ENCODE assay signal across 29 cellular contexts in the genomic region with DNA sequence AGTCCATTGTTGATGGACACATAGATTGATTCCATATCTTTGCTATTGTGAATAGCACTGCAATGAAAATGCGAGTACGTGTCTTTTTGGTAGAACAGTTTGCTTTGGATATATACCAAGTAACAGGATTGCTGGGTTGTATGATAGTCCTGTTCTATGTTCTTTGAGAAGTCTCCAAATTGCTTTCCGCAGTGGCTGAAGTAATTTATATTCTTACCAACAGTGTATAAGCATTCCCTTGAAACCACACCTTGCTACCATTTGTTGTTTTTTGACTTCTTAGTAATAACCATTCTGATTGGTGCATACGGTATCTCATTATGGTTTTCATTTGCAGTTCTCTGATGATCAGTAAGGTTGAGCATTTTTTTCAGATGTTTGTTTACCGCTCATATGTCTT.
"Had no signal": no experiment of that assay in that cellular context is flagged by ENCODE, and none has a peak within 500 bp of the region (broad histone marks: within the 10 kb centered on the region; RNA-seq: fewer than 3 reads in every experiment).

No MANE protein-coding gene starts in this region.

- DNase-seq: stimulated activated CD4-positive, alpha-beta T cell treated with anti-CD3 and anti-CD28 coated beads, Interleukin-2, amount 100 ng/mL, for 48 hours; stimulated activated CD4-positive, alpha-beta T cell treated with anti-CD3 and anti-CD28 coated beads, Interleukin-4, amount 100 ng/mL, for 1 hour; stimulated activated CD4-positive, alpha-beta T cell treated with anti-CD3 and anti-CD28 coated beads, Interleukin-4, amount 100 ng/mL, for 24 hours; stimulated activated CD4-positive, alpha-beta T cell treated with anti-CD3 and anti-CD28 coated beads, Interleukin-4, amount 100 ng/mL, for 4 hours; stimulated activated CD8-positive, alpha-beta memory T cell treated with anti-CD3 and anti-CD28 coated beads, Interleukin-4, amount 100 ng/mL, for 48 hours; stimulated activated naive B cell treated with anti-CD40 and anti-IgM and Interleukin-4, amounts not matched to agents 10 μg/mL and 1 μg/mL and 100 μg/mL, for 72 hours; stimulated activated naive CD4-positive, alpha-beta T cell; stimulated activated naive CD4-positive, alpha-beta T cell treated with Interleukin-2 at 50 U/mL for 16 hours; stimulated activated naive CD8-positive, alpha-beta T cell treated with anti-CD3 and anti-CD28 coated beads, Interleukin-15, amount 100 ng/mL, for 72 hours; stimulated activated naive CD8-positive, alpha-beta T cell treated with anti-CD3 and anti-CD28 coated beads, Interleukin-15, Interleukin-2, amounts not matched to agents 100 U/mL and 50 U/mL, for 24 hours; stomach; substantia nigra; testis; thyroid gland; tibial artery; transverse colon; trophoblast cell; upper lobe of left lung; upper lobe of right lung; uterus had no signal

- H3K27ac Mint-ChIP-seq: stimulated activated effector memory CD8-positive, alpha-beta T cell treated with anti-CD3 and anti-CD28 coated beads, Interleukin-12 subunit alpha, Interleukin-12 subunit beta, amount 100 ng/mL, for 72 hours; stimulated activated memory B cell treated with anti-CD40 and anti-IgM and Interleukin-4, amounts not matched to agents 10 μg/mL and 1 μg/mL and 100 μg/mL, for 72 hours; stimulated activated naive B cell treated with anti-CD40 and anti-IgM and Interleukin-4, amounts not matched to agents 10 μg/mL and 1 μg/mL and 100 μg/mL, for 72 hours; stimulated activated naive CD8-positive, alpha-beta T cell treated with anti-CD3 and anti-CD28 coated beads, Interleukin-15, amount 100 ng/mL, for 72 hours; stimulated activated naive CD8-positive, alpha-beta T cell treated with anti-CD3 and anti-CD28 coated beads, Interleukin-15, Interleukin-2, amounts not matched to agents 100 ng/mL and 50 ng/mL, for 24 hours; type B pancreatic cell had no signal

- H3K9me3 Mint-ChIP-seq: stimulated activated naive CD8-positive, alpha-beta T cell treated with anti-CD3 and anti-CD28 coated beads, Interleukin-15, amount 100 ng/mL, for 72 hours; stimulated activated naive CD8-positive, alpha-beta T cell treated with anti-CD3 and anti-CD28 coated beads, Interleukin-15, Interleukin-2, amounts not matched to agents 100 ng/mL and 50 ng/mL, for 24 hours; type B pancreatic cell had no signal

- H3K4me1 Mint-ChIP-seq: stimulated activated effector memory CD8-positive, alpha-beta T cell treated with anti-CD3 and anti-CD28 coated beads, Interleukin-12 subunit alpha, Interleukin-12 subunit beta, amount 100 ng/mL, for 72 hours; stimulated activated memory B cell treated with anti-CD40 and anti-IgM and Interleukin-4, amounts not matched to agents 10 μg/mL and 1 μg/mL and 100 μg/mL, for 72 hours; stimulated activated naive B cell treated with anti-CD40 and anti-IgM and Interleukin-4, amounts not matched to agents 10 μg/mL and 1 μg/mL and 100 μg/mL, for 72 hours; stimulated activated naive CD8-positive, alpha-beta T cell treated with anti-CD3 and anti-CD28 coated beads, Interleukin-15, amount 100 ng/mL, for 72 hours had no signal

- H3K27ac ChIP-seq: stomach, suprapubic skin, testis, thoracic aorta, thyroid gland, tibial artery, tibial nerve, transverse colon, upper lobe of left lung, upper lobe of right lung, uterus, vagina had no signal

- FAIRE-seq: urothelium cell line had no signal

- ATAC-seq: stimulated activated effector memory CD8-positive, alpha-beta T cell treated with anti-CD3 and anti-CD28 coated beads, Interleukin-12 subunit alpha, Interleukin-12 subunit beta, amount 100 ng/mL, for 72 hours; stimulated activated memory B cell treated with anti-CD40 and anti-IgM and Interleukin-4, amounts not matched to agents 10 μg/mL and 1 μg/mL and 100 μg/mL, for 72 hours; stimulated activated naive B cell treated with anti-CD40 and anti-IgM and Interleukin-4, amounts not matched to agents 10 μg/mL and 1 μg/mL and 100 μg/mL, for 72 hours; stimulated activated naive CD8-positive, alpha-beta T cell treated with anti-CD3 and anti-CD28 coated beads, Interleukin-15, amount 100 ng/mL, for 72 hours; stimulated activated naive CD8-positive, alpha-beta T cell treated with anti-CD3 and anti-CD28 coated beads, Interleukin-15, Interleukin-2, amounts not matched to agents 100 U/mL and 50 U/mL, for 24 hours; upper lobe of right lung had no signal

- H3K36me3 Mint-ChIP-seq: stimulated activated effector memory CD8-positive, alpha-beta T cell treated with anti-CD3 and anti-CD28 coated beads, Interleukin-12 subunit alpha, Interleukin-12 subunit beta, amount 100 ng/mL, for 72 hours; stimulated activated memory B cell treated with anti-CD40 and anti-IgM and Interleukin-4, amounts not matched to agents 10 μg/mL and 1 μg/mL and 100 μg/mL, for 72 hours; stimulated activated naive B cell treated with anti-CD40 and anti-IgM and Interleukin-4, amounts not matched to agents 10 μg/mL and 1 μg/mL and 100 μg/mL, for 72 hours; type B pancreatic cell had no signal

- H3K27me3 ChIP-seq: stomach, suprapubic skin, testis, thyroid gland, tibial artery, tibial nerve, transverse colon, upper lobe of left lung, upper lobe of right lung, uterus, vagina had no signal

- H3K4me3 Mint-ChIP-seq: stimulated activated effector memory CD8-positive, alpha-beta T cell treated with anti-CD3 and anti-CD28 coated beads, Interleukin-12 subunit alpha, Interleukin-12 subunit beta, amount 100 ng/mL, for 72 hours; stimulated activated memory B cell treated with anti-CD40 and anti-IgM and Interleukin-4, amounts not matched to agents 10 μg/mL and 1 μg/mL and 100 μg/mL, for 72 hours; stimulated activated naive B cell treated with anti-CD40 and anti-IgM and Interleukin-4, amounts not matched to agents 10 μg/mL and 1 μg/mL and 100 μg/mL, for 72 hours; stimulated activated naive CD8-positive, alpha-beta T cell treated with anti-CD3 and anti-CD28 coated beads, Interleukin-15, amount 100 ng/mL, for 72 hours; stimulated activated naive CD8-positive, alpha-beta T cell treated with anti-CD3 and anti-CD28 coated beads, Interleukin-15, Interleukin-2, amounts not matched to agents 100 ng/mL and 50 ng/mL, for 24 hours; type B pancreatic cell had no signal

- H3K4me3 ChIP-seq: stomach, suprapubic skin, testis, thoracic aorta, thyroid gland, tibial artery, tibial nerve, transverse colon, upper lobe of left lung, upper lobe of right lung, uterus, vagina had no signal

- H3K4me1 ChIP-seq: stomach, suprapubic skin, testis, thyroid gland, tibial artery, tibial nerve, transverse colon, upper lobe of left lung, upper lobe of right lung, uterus, vagina had no signal

- H3K36me3 ChIP-seq: stomach, suprapubic skin, thoracic aorta, thyroid gland, tibial artery, tibial nerve, transverse colon, upper lobe of left lung, upper lobe of right lung, uterus, vagina had no signal

- H3K9me3 ChIP-seq: testis, thoracic aorta, thyroid gland, tibial artery, tibial nerve, transverse colon, upper lobe of right lung, uterus, vagina had no signal

- H3K27me3 Mint-ChIP-seq: stimulated activated memory B cell treated with anti-CD40 and anti-IgM and Interleukin-4, amounts not matched to agents 10 μg/mL and 1 μg/mL and 100 μg/mL, for 72 hours; stimulated activated naive B cell treated with anti-CD40 and anti-IgM and Interleukin-4, amounts not matched to agents 10 μg/mL and 1 μg/mL and 100 μg/mL, for 72 hours; stimulated activated naive CD8-positive, alpha-beta T cell treated with anti-CD3 and anti-CD28 coated beads, Interleukin-15, amount 100 ng/mL, for 72 hours; stimulated activated naive CD8-positive, alpha-beta T cell treated with anti-CD3 and anti-CD28 coated beads, Interleukin-15, Interleukin-2, amounts not matched to agents 100 ng/mL and 50 ng/mL, for 24 hours; type B pancreatic cell had no signal
